1 cellular context compared by ENCODE assay signal in the genomic region with DNA sequence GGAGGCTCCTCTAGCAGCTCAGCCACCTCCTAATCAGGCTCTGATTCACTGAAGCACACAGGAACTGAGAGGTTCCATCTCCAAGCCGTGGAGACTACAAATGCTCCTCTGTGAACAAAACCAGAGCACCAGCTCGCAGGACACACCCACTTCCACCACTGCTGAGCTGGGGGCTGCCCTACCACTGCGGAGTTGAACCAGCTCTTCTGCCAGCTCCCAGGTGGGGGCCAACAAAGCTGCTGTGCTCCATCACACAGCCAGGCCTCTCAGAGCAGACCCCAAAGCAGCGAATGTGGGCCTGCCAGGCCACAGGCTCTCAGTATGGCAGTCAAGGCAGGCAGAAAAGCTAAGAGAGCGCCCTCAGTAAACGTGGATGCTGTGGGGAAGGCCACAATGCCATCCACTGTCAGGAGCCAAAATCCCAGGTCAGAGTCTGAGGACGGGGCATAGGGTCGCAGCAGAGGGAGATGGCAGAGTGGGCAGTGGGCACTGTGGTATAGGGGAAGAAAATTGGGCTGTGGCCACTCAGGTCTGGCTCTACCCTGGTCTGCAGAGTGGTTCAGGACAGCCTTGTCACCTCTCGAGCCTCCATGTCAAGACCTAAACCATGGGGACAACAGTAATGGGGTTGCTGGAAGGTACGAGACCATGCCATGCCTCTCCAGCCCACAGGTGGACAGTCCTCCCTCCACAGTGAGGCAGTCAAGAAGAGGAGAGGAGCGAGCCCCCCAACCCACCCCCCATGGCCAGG.
TF ChIP-seq lines count a peak whose summit lies in the region.

No MANE protein-coding gene starts in this region.

TF ChIP-seq in H1, 55 proteins besides CTCF, POLR2A, EP300 and RAD21 (continued from another document):
- no peak for TF ChIP-seq RBBP5 (IDR thresholded peaks at IDR 0.05; ENCODE audit: borderline replicate concordance, low read depth, low read length)
- no peak for TF ChIP-seq CHD1 (IDR thresholded peaks at IDR 0.05; ENCODE audit: low read depth, low read length)
- TF ChIP-seq TBP (IDR thresholded peaks at IDR 0.05; ENCODE audit: low read depth, low read length) = no peak
- TF ChIP-seq CBX5 (IDR thresholded peaks at IDR 0.05; ENCODE audit: low read depth, low read length) = no peak
- TF ChIP-seq SIRT6 (IDR thresholded peaks at IDR 0.05; ENCODE audit: low read length) = no peak
- TF ChIP-seq CREB1 (IDR thresholded peaks at IDR 0.05) = no peak
- no peak for TF ChIP-seq JUN (IDR thresholded peaks at IDR 0.05; ENCODE audit: low read depth, low read length)
- TF ChIP-seq RNF2 (IDR thresholded peaks at IDR 0.05; ENCODE audit: borderline replicate concordance, low read depth, low read length, missing control alignments, poor library complexity, severe bottlenecking) = no peak
- no peak for TF ChIP-seq HDAC6 (IDR thresholded peaks at IDR 0.05; ENCODE audit: low read depth, low read length)
- TF ChIP-seq NANOG (IDR thresholded peaks at IDR 0.05; ENCODE audit: insufficient read depth, low read depth, low read length, poor library complexity, severe bottlenecking) = no peak
- TF ChIP-seq MAFK (IDR thresholded peaks at IDR 0.05; ENCODE audit: low read depth, low read length) = no peak
- no peak for TF ChIP-seq KDM4A (IDR thresholded peaks at IDR 0.05; ENCODE audit: low read depth, low read length, severe bottlenecking)
- TF ChIP-seq ZNF274 (IDR thresholded peaks at IDR 0.05; ENCODE audit: borderline replicate concordance, extremely low read depth, low read length) = no peak
- no peak for TF ChIP-seq HDAC2 (IDR thresholded peaks at IDR 0.05; ENCODE audit: borderline replicate concordance in 1 of 2, low read depth in 2 of 2, low read length in 2 of 2)
- TF ChIP-seq ATF3 (IDR thresholded peaks at IDR 0.05; ENCODE audit: insufficient read depth, low read depth, low read length) = no peak
- no peak for TF ChIP-seq RFX5 (IDR thresholded peaks at IDR 0.05; ENCODE audit: borderline replicate concordance, low read depth, low read length)
- TF ChIP-seq CEBPB (IDR thresholded peaks at IDR 0.05; ENCODE audit: low read depth, low read length) = no peak
